1 cellular context compared by ENCODE assay signal in the genomic region with DNA sequence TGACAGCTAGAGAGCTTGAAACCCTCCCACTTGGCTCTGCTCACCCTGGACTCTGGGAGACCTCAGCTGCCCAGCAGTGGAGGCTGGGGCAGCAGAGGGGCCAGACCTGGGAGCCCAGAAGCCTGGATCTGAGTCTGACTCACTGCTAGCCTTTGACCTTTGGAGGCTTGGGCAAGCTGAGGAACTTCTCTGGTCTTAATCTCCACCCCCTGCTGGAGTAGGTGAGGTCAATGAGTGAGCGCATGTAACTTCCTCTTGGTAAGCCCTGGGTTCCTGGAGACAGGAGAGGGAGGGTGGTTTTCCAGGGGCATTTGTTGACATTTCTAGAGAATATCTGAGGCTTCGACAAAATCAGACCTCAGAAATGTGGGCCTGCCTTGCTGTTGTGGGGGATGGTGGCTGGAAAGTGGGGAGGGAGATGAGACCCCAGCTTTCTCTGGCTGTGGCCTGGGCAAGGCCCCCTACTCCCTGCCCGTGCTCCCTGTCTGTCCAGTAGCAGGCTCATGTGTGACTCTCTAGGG.
A peak's percentile ranks its signal among the peaks of the same experiment; 100 is the strongest.
TF ChIP-seq lines count a peak whose summit lies in the region.

No MANE protein-coding gene starts in this region.

TF ChIP-seq in K562, 482 proteins besides CTCF, POLR2A, EP300 and RAD21 (continued from another document and continues in another):
- TF ChIP-seq MGA (IDR thresholded peaks at IDR 0.05): peak; percentile 52; the same call in 1 of the 2 replicates
- TF ChIP-seq DPF2 (IDR thresholded peaks at IDR 0.05): peak; percentile 79
- peak in 1 of 2 experiments; percentile 52; a peak in 1 of 4 replicates for TF ChIP-seq ZNF639 (CRISPR knock-in tag; conservative IDR thresholded peaks at IDR 0.05 in 1 of 2, IDR thresholded peaks at IDR 0.05 in 1 of 2)
- TF ChIP-seq MAZ (CRISPR knock-in tag; conservative IDR thresholded peaks at IDR 0.05 in 1 of 2, IDR thresholded peaks at IDR 0.05 in 1 of 2): peak in 1 of 2 experiments; percentile 44; a peak in 2 of 4 replicates
- TF ChIP-seq MYNN (IDR thresholded peaks at IDR 0.05): peak; percentile 71; the same call in 1 of the 2 replicates
- no peak for TF ChIP-seq MYNN (CRISPR knock-in tag; IDR thresholded peaks at IDR 0.05)
- peak; percentile 75; the same call in 1 of the 2 replicates for TF ChIP-seq ATF7 (IDR thresholded peaks at IDR 0.05)
- no peak for TF ChIP-seq ARID2 (IDR thresholded peaks at IDR 0.05)
- peak; percentile 46 for TF ChIP-seq GABPA (tag; conservative IDR thresholded peaks at IDR 0.05; ENCODE audit: low read depth)
- peak; percentile 60 for TF ChIP-seq TFAP4 (CRISPR knock-in tag; IDR thresholded peaks at IDR 0.05; ENCODE audit: borderline replicate concordance)
- peak; percentile 43; the same call in 1 of the 2 replicates for TF ChIP-seq CEBPG (CRISPR knock-in tag; IDR thresholded peaks at IDR 0.05)
- TF ChIP-seq CEBPG (tag; conservative IDR thresholded peaks at IDR 0.05 in 1 of 2, IDR thresholded peaks at IDR 0.05 in 1 of 2): no peak
- TF ChIP-seq, protein P1, sequence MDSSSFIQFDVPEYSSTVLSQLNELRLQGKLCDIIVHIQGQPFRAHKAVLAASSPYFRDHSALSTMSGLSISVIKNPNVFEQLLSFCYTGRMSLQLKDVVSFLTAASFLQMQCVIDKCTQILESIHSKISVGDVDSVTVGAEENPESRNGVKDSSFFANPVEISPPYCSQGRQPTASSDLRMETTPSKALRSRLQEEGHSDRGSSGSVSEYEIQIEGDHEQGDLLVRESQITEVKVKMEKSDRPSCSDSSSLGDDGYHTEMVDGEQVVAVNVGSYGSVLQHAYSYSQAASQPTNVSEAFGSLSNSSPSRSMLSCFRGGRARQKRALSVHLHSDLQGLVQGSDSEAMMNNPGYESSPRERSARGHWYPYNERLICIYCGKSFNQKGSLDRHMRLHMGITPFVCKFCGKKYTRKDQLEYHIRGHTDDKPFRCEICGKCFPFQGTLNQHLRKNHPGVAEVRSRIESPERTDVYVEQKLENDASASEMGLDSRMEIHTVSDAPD (CRISPR knock-in tag; IDR thresholded peaks at IDR 0.05): no peak
- TF ChIP-seq FOXA3 (CRISPR knock-in tag; conservative IDR thresholded peaks at IDR 0.05 in 1 of 2, IDR thresholded peaks at IDR 0.05 in 1 of 2): peak in 1 of 2 experiments; percentile 69; a peak in 1 of 4 replicates
- TF ChIP-seq ZNF174 (CRISPR knock-in tag; IDR thresholded peaks at IDR 0.05): no peak
- TF ChIP-seq MAX (CRISPR knock-in tag; IDR thresholded peaks at IDR 0.05): peak; percentile 76; the same call in 1 of the 2 replicates
- TF ChIP-seq, protein P2, sequence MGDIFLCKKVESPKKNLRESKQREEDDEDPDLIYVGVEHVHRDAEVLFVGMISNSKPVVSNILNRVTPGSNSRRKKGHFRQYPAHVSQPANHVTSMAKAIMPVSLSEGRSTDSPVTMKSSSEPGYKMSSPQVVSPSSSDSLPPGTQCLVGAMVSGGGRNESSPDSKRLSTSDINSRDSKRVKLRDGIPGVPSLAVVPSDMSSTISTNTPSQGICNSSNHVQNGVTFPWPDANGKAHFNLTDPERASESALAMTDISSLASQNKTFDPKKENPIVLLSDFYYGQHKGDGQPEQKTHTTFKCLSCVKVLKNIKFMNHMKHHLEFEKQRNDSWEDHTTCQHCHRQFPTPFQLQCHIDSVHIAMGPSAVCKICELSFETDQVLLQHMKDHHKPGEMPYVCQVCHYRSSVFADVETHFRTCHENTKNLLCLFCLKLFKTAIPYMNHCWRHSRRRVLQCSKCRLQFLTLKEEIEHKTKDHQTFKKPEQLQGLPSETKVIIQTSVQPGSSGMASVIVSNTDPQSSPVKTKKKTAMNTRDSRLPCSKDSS (IDR thresholded peaks at IDR 0.05; ENCODE audit: low read depth, partially characterized antibody): no peak
- peak; percentile 73 for TF ChIP-seq ARID1B (IDR thresholded peaks at IDR 0.05)
- no peak for TF ChIP-seq SMAD3 (CRISPR knock-in tag; conservative IDR thresholded peaks at IDR 0.05)
- TF ChIP-seq ETV5 (CRISPR knock-in tag; IDR thresholded peaks at IDR 0.05; ENCODE audit: low read depth): peak; percentile 69; the same call in 1 of the 2 replicates
- TF ChIP-seq MNT (conservative IDR thresholded peaks at IDR 0.05): peak in 1 of 2 experiments; percentile 56; a peak in 2 of 4 replicates
- TF ChIP-seq, protein P3, sequence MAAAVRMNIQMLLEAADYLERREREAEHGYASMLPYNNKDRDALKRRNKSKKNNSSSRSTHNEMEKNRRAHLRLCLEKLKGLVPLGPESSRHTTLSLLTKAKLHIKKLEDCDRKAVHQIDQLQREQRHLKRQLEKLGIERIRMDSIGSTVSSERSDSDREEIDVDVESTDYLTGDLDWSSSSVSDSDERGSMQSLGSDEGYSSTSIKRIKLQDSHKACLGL (CRISPR knock-in tag; IDR thresholded peaks at IDR 0.05; ENCODE audit: borderline replicate concordance, poor library complexity, severe bottlenecking): no peak
- TF ChIP-seq ZFX (CRISPR knock-in tag; IDR thresholded peaks at IDR 0.05): peak; percentile 55
- TF ChIP-seq TEAD4 (IDR thresholded peaks at IDR 0.05; ENCODE audit: low read length): peak; percentile 42; the same call in 1 of the 2 replicates
- no peak for TF ChIP-seq TEAD4 (CRISPR knock-in tag; IDR thresholded peaks at IDR 0.05; ENCODE audit: borderline replicate concordance)
- TF ChIP-seq, protein P4, sequence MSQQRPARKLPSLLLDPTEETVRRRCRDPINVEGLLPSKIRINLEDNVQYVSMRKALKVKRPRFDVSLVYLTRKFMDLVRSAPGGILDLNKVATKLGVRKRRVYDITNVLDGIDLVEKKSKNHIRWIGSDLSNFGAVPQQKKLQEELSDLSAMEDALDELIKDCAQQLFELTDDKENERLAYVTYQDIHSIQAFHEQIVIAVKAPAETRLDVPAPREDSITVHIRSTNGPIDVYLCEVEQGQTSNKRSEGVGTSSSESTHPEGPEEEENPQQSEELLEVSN (IDR thresholded peaks at IDR 0.05; ENCODE audit: borderline replicate concordance in 1 of 2, extremely low read depth in 1 of 2, insufficient read depth in 1 of 2, insufficient read length in 1 of 2, low read depth in 1 of 2, low read length in 1 of 2, poor library complexity in 1 of 2, severe bottlenecking in 1 of 2): peak in 1 of 2 experiments; percentile 53
